In the genomic region with DNA sequence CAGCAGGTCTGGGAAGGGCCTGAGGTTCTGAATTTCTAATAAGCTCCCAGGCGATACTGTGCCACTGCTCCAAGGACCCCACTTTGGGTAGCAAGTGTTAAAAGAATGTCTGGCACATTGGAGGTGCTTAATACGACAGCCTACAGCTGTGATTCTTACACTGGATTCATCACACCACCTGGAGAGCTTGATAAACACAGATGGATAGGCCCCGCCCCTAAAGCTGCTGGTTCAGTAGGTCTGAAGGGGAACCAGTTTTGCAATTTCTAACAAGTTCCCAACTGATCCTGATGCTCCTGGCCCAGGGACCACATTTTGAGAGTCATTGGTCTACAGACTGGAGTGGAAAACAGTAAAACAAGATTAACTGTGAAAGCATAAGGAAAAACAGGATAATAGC, we compare ENCODE assay signal across 15 cellular contexts.
A peak's percentile ranks its signal among the peaks of the same experiment; 100 is the strongest.
DNase-seq lines count a peak whose midpoint lies in the region; ATAC-seq, FAIRE-seq and TF ChIP-seq lines count a peak whose summit lies in the region.
"Had no signal": no experiment of that assay in that cellular context is flagged by ENCODE, and none has a peak within 500 bp of the region (broad histone marks: within the 10 kb centered on the region; RNA-seq: fewer than 3 reads in every experiment).

No MANE protein-coding gene starts in this region.

- H3K27ac Mint-ChIP-seq in GM23338 (no peak overlapping the region), WTC11 (no peak overlapping the region)
- no peak overlapping the region for H3K27ac Mint-ChIP-seq in CD8-positive, alpha-beta T cell
- H3K27ac Mint-ChIP-seq: B cell; CD4-positive, alpha-beta memory T cell had no signal

- intact Hi-C loops in CD8-positive, alpha-beta T cell (cut with DNase I, micrococcal nuclease): no loop called here
- intact Hi-C loops in kidney (cut with DNase I): no loop called here

- H3K9me2 ChIP-seq in GM23338 (ENCODE audit: insufficient read depth): peaks cover 5% of the 10 kb centered on the region; the same call in 1 of the 2 replicates

- no peaks in the 10 kb centered on the region for H3K27me3 ChIP-seq in GM23338 (ENCODE audit: insufficient read depth)
- no peaks in the 10 kb centered on the region for H3K27me3 ChIP-seq in CD8-positive, alpha-beta T cell (ENCODE audit: insufficient read depth, low read length)

- H3K4me1 ChIP-seq in GM23338 (ENCODE audit: insufficient read depth) (peaks cover 5% of the 10 kb centered on the region; the same call in 1 of the 2 replicates), kidney (ENCODE audit: control insufficient read depth in 1 of 2, insufficient read depth in 1 of 2, low read depth in 1 of 2, low read length in 2 of 2) (no peaks in the 10 kb centered on the region)
- H3K4me1 ChIP-seq in CD8-positive, alpha-beta T cell (ENCODE audit: insufficient read depth, low read length): no peaks in the 10 kb centered on the region

- H3K4me1 Mint-ChIP-seq in GM23338 (peaks cover 13% of the 10 kb centered on the region; the same call in 2 of the 3 replicates), WTC11 (peaks cover 13% of the 10 kb centered on the region)
- no peaks in the 10 kb centered on the region for H3K4me1 Mint-ChIP-seq in CD8-positive, alpha-beta T cell (ENCODE audit: low read depth)
- H3K4me1 Mint-ChIP-seq: B cell; CD4-positive, alpha-beta memory T cell had no signal

- no peaks in the 10 kb centered on the region for H3K36me3 Mint-ChIP-seq in GM23338 (ENCODE audit: low read depth)
- H3K36me3 Mint-ChIP-seq in WTC11: no peaks in the 10 kb centered on the region
- H3K36me3 Mint-ChIP-seq in CD8-positive, alpha-beta T cell: no peaks in the 10 kb centered on the region
- H3K36me3 Mint-ChIP-seq: CD4-positive, alpha-beta memory T cell had no signal

- no peak overlapping the region for H3K27ac ChIP-seq in GM23338 (ENCODE audit: low read depth)
- no peak overlapping the region for H3K27ac ChIP-seq in CD8-positive, alpha-beta T cell (ENCODE audit: low read depth, low read length)
- H3K27ac ChIP-seq in kidney (ENCODE audit: low read depth in 2 of 2, low read length in 2 of 2): no peak overlapping the region

- peak; percentile 18 for DNase-seq in COLO668 (lab: John Stamatoyannopoulos, UW; ENCODE audit: unreplicated experiment)
- DNase-seq in GM23338 (ENCODE audit: low spot score): peak; percentile 61
- DNase-seq in NCI-H345 (lab: John Stamatoyannopoulos, UW): peak; percentile 69
- peak; percentile 44 for DNase-seq in WTC11 (ENCODE audit: low spot score)
- no peak for DNase-seq in CD8-positive, alpha-beta T cell
- no peak for DNase-seq in kidney
- DNase-seq in NCI-H446 (lab: John Stamatoyannopoulos, UW): no peak
- DNase-seq: CD4-positive, alpha-beta memory T cell; HCEC 1CT; MV-4-11; NCI-H146; T-helper 9 cell had no signal

- POLR2A ChIA-PET in WTC11 (lab: Charles Lee): no interaction called here
- POLR2A ChIA-PET in CD8-positive, alpha-beta T cell (lab: Charles Lee): no interaction called here

- H3K36me3 ChIP-seq in GM23338 (ENCODE audit: insufficient read depth) (no peaks in the 10 kb centered on the region), kidney (ENCODE audit: control insufficient read depth in 1 of 2, insufficient read depth in 2 of 2, low read length in 2 of 2) (no peaks in the 10 kb centered on the region)
- H3K36me3 ChIP-seq in CD8-positive, alpha-beta T cell (ENCODE audit: insufficient read depth, low read length): no peaks in the 10 kb centered on the region

- H3K4me3 Mint-ChIP-seq in GM23338 (no peak overlapping the region), WTC11 (no peak overlapping the region)
- no peak overlapping the region for H3K4me3 Mint-ChIP-seq in CD8-positive, alpha-beta T cell
- H3K4me3 Mint-ChIP-seq: B cell; CD4-positive, alpha-beta memory T cell had no signal

- CTCF ChIA-PET in WTC11 (lab: Charles Lee): interaction anchor here (0.5 to 1.3 kb wide), 2 partner anchors 36 to 41 kb away, joined by 3 to 4 read pairs; no protein-coding TSS in a partner anchor
- CTCF ChIA-PET in CD8-positive, alpha-beta T cell (lab: Charles Lee): interaction anchor here (0.6 kb wide), 1 partner anchor 348 kb away, joined by 3 read pairs; no protein-coding TSS in a partner anchor

- TF ChIP-seq CTCF in GM23338 (conservative IDR thresholded peaks at IDR 0.05; ENCODE audit: low read depth in 2 of 2): no peak
- TF ChIP-seq CTCF in WTC11 (IDR thresholded peaks at IDR 0.05): no peak
- no peak for TF ChIP-seq CTCF in CD8-positive, alpha-beta T cell (IDR thresholded peaks at IDR 0.05)
- TF ChIP-seq CTCF in kidney (IDR thresholded peaks at IDR 0.05; ENCODE audit: borderline replicate concordance, extremely low read depth, insufficient read depth): no peak

- no peaks in the 10 kb centered on the region for H3K79me2 ChIP-seq in GM23338 (replicated peaks; ENCODE audit: insufficient read depth)

- H4K20me1 ChIP-seq in GM23338 (replicated peaks; ENCODE audit: insufficient read depth): no peaks in the 10 kb centered on the region

- ATAC-seq in GM23338 (peak; percentile 75), WTC11 (peak; percentile 82), HG03135 (IDR thresholded peaks at IDR 0.05; ENCODE audit: unreplicated experiment) (no peak)
- ATAC-seq in CD8-positive, alpha-beta T cell: no peak

- H3K4me2 ChIP-seq in GM23338: no peak overlapping the region

- H3K27me3 Mint-ChIP-seq in GM23338 (ENCODE audit: insufficient read depth, low read depth, poor library complexity) (peaks cover 2% of the 10 kb centered on the region), WTC11 (ENCODE audit: low read depth) (no peaks in the 10 kb centered on the region)
- peaks cover 29% of the 10 kb centered on the region for H3K27me3 Mint-ChIP-seq in CD8-positive, alpha-beta T cell (ENCODE audit: low read depth)

- no peak for FAIRE-seq in kidney (lab: Jason Lieb, UNC)
- FAIRE-seq: HTR-8/SVneo had no signal

- H3K9me3 Mint-ChIP-seq in GM23338: no peaks in the 10 kb centered on the region
- H3K9me3 Mint-ChIP-seq in WTC11: no peaks in the 10 kb centered on the region
- no peaks in the 10 kb centered on the region for H3K9me3 Mint-ChIP-seq in CD8-positive, alpha-beta T cell
- H3K9me3 Mint-ChIP-seq: CD4-positive, alpha-beta memory T cell had no signal

- H3K4me3 ChIP-seq in GM23338 (no peak overlapping the region), kidney (ENCODE audit: low read length in 2 of 2) (no peak overlapping the region)
- no peak overlapping the region for H3K4me3 ChIP-seq in CD8-positive, alpha-beta T cell (ENCODE audit: low read depth, low read length)

- no peaks in the 10 kb centered on the region for H3F3A ChIP-seq in GM23338 (replicated peaks; ENCODE audit: low read depth)

- peak overlapping the region; percentile 85 for H2AFZ ChIP-seq in GM23338

- no peak overlapping the region for H3K9ac ChIP-seq in kidney (ENCODE audit: low read length in 2 of 2)

- H3K9me3 ChIP-seq in CD8-positive, alpha-beta T cell (ENCODE audit: low read length): no peaks in the 10 kb centered on the region
- H3K9me3 ChIP-seq in kidney (ENCODE audit: control insufficient read depth in 1 of 2, low read length in 2 of 2): no peaks in the 10 kb centered on the region

TF ChIP-seq in GM23338, 12 proteins besides CTCF, POLR2A, EP300 and RAD21 (continues in another document):
- no peak for TF ChIP-seq ZNF331 (CRISPR knock-in tag; IDR thresholded peaks at IDR 0.05; ENCODE audit: low read depth)
- no peak for TF ChIP-seq JUNB (IDR thresholded peaks at IDR 0.05; ENCODE audit: unreplicated experiment)
- no peak for TF ChIP-seq CREB1 (CRISPR knock-in tag; IDR thresholded peaks at IDR 0.05; ENCODE audit: low read depth)
- TF ChIP-seq STAT1 (IDR thresholded peaks at IDR 0.05; ENCODE audit: unreplicated experiment): no peak

TF ChIP-seq in WTC11, 78 proteins besides CTCF, POLR2A, EP300 and RAD21 (continues in another document):
- TF ChIP-seq, protein P1, sequence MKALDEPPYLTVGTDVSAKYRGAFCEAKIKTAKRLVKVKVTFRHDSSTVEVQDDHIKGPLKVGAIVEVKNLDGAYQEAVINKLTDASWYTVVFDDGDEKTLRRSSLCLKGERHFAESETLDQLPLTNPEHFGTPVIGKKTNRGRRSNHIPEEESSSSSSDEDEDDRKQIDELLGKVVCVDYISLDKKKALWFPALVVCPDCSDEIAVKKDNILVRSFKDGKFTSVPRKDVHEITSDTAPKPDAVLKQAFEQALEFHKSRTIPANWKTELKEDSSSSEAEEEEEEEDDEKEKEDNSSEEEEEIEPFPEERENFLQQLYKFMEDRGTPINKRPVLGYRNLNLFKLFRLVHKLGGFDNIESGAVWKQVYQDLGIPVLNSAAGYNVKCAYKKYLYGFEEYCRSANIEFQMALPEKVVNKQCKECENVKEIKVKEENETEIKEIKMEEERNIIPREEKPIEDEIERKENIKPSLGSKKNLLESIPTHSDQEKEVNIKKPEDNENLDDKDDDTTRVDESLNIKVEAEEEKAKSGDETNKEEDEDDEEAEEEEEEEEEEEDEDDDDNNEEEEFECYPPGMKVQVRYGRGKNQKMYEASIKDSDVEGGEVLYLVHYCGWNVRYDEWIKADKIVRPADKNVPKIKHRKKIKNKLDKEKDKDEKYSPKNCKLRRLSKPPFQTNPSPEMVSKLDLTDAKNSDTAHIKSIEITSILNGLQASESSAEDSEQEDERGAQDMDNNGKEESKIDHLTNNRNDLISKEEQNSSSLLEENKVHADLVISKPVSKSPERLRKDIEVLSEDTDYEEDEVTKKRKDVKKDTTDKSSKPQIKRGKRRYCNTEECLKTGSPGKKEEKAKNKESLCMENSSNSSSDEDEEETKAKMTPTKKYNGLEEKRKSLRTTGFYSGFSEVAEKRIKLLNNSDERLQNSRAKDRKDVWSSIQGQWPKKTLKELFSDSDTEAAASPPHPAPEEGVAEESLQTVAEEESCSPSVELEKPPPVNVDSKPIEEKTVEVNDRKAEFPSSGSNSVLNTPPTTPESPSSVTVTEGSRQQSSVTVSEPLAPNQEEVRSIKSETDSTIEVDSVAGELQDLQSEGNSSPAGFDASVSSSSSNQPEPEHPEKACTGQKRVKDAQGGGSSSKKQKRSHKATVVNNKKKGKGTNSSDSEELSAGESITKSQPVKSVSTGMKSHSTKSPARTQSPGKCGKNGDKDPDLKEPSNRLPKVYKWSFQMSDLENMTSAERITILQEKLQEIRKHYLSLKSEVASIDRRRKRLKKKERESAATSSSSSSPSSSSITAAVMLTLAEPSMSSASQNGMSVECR (CRISPR knock-in tag; IDR thresholded peaks at IDR 0.05; ENCODE audit: borderline replicate concordance): no peak
- TF ChIP-seq SMAD4 (CRISPR knock-in tag; IDR thresholded peaks at IDR 0.05) (no peak), FOXK1 (CRISPR knock-in tag; IDR thresholded peaks at IDR 0.05) (no peak), FOXP1 (CRISPR knock-in tag; IDR thresholded peaks at IDR 0.05; ENCODE audit: borderline replicate concordance) (no peak)
- TF ChIP-seq, protein P2, sequence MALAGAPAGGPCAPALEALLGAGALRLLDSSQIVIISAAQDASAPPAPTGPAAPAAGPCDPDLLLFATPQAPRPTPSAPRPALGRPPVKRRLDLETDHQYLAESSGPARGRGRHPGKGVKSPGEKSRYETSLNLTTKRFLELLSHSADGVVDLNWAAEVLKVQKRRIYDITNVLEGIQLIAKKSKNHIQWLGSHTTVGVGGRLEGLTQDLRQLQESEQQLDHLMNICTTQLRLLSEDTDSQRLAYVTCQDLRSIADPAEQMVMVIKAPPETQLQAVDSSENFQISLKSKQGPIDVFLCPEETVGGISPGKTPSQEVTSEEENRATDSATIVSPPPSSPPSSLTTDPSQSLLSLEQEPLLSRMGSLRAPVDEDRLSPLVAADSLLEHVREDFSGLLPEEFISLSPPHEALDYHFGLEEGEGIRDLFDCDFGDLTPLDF (CRISPR knock-in tag; IDR thresholded peaks at IDR 0.05): no peak

Comparison
In these comparisons a context has a peak if more than half of its experiments do, and no peak if none do; other contexts are left out.
1. DNase-seq: peak in COLO668 (single experiment), GM23338 (single experiment), NCI-H345 (single experiment) and WTC11 (single experiment); none in CD8-positive, alpha-beta T cell (0 of 7), kidney (single experiment) and NCI-H446 (0 of 2).
2. ATAC-seq: peak in GM23338 (single experiment) and WTC11 (single experiment); none in CD8-positive, alpha-beta T cell (single experiment) and HG03135 (single experiment).